Comparison of ENCODE assay signal across 21 cellular contexts in the genomic region with DNA sequence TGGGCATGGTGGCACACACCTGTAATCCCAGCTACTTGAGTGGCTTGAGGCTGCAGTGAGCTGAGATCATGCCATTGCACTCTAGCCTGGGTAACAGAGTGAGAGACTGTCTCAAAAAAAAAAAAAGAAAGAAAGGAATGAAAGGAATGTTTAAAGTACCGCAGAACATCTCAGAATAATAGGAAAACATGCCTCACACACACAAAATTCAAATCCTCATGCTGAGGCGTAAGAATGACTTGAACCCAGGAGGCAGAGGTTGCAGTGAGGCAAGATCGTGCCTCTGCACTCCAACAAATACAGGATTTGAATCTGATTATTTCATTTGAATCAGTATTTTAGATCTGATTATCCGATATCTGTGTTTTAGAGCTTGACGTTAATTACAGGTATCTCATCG.
"Had no signal": no experiment of that assay in that cellular context is flagged by ENCODE, and none has a peak within 500 bp of the region (broad histone marks: within the 10 kb centered on the region; RNA-seq: fewer than 3 reads in every experiment).

No MANE protein-coding gene starts in this region.

- H3K4me1 ChIP-seq: parathyroid adenoma had no signal

- H3K9me3 ChIP-seq: lower lobe of right lung, neutrophil, upper lobe of right lung had no signal

- H3K27ac ChIP-seq: lower lobe of right lung, neutrophil, parathyroid adenoma, upper lobe of right lung had no signal

- H3K9ac ChIP-seq: parathyroid adenoma had no signal

- H3K36me3 ChIP-seq: lower lobe of right lung, neutrophil, upper lobe of right lung had no signal

- H2AFZ ChIP-seq: parathyroid adenoma had no signal

- DNase-seq: activated CD4-positive, alpha-beta T cell treated with anti-CD3 and anti-CD28 coated beads for 48 hours; activated CD4-positive, CD25-positive, alpha-beta regulatory T cell; activated CD8-positive, alpha-beta T cell treated with anti-CD3 and anti-CD28 coated beads for 36 hours; activated naive CD4-positive, alpha-beta T cell; activated naive CD8-positive, alpha-beta T cell treated with anti-CD3 and anti-CD28 coated beads for 36 hours; activated T-cell treated with anti-CD3 and anti-CD28 coated beads, Interleukin-2, amount 50 U/mL, for 1 hour; cerebellar nuclear complex; effector CD8-positive, alpha-beta T cell; lower lobe of right lung; stimulated activated CD4-positive, alpha-beta T cell treated with anti-CD3 and anti-CD28 coated beads, Interleukin-12 subunit alpha, Interleukin-12 subunit beta, amount 100 ng/mL, for 4 hours; stimulated activated CD4-positive, alpha-beta T cell treated with anti-CD3 and anti-CD28 coated beads, Interleukin-1b, Interleukin-23, amount 100 ng/mL, for 48 hours; stimulated activated CD8-positive, alpha-beta memory T cell treated with anti-CD3 and anti-CD28 coated beads, Interleukin-4, amount 100 ng/mL, for 48 hours; stimulated activated naive CD4-positive, alpha-beta T cell; T-helper 1 cell; T-helper 9 cell; upper lobe of right lung had no signal

- H3K27me3 ChIP-seq: neutrophil, upper lobe of right lung had no signal

- ATAC-seq: activated CD8-positive, alpha-beta T cell treated with anti-CD3 and anti-CD28 coated beads for 36 hours; activated T-helper 17 cell treated with anti-CD3 and anti-CD28 coated beads, Interleukin-2, amount 50 U/mL, for 72 hours; esophagus mucosa; lower lobe of right lung; natural killer cell treated with Interleukin-12 subunit alpha and Interleukin-12 subunit beta and Interleukin-15 and Interleukin-18, amount 100 ng/mL, for 72 hours; upper lobe of right lung had no signal

- H3K4me3 ChIP-seq: lower lobe of right lung, upper lobe of right lung had no signal
